21 cellular contexts compared by ENCODE assay signal in genomic region chr12:16560273-16560672, GRCh38. TPM values are rescaled to one million over a fixed set of nuclear protein-coding genes. Genes with fewer than 3 reads are reported as not detected.
"Had no signal": no experiment of that assay in that cellular context is flagged by ENCODE, and none has a peak within 500 bp of the region (broad histone marks: within the 10 kb centered on the region; RNA-seq: fewer than 3 reads in every experiment).

No MANE protein-coding gene starts in this region.

- H3K4me1 ChIP-seq: adrenal gland had no signal

- DNase-seq: activated CD4-positive, alpha-beta T cell treated with anti-CD3 and anti-CD28 coated beads for 4 hours; activated CD8-positive, alpha-beta memory T cell treated with anti-CD3 and anti-CD28 coated beads, Interleukin-2, amount 50 U/mL, for 4 hours; activated CD8-positive, alpha-beta T cell treated with anti-CD3 and anti-CD28 coated beads for 36 hours; activated naive CD4-positive, alpha-beta T cell treated with anti-CD3 and anti-CD28 coated beads, Interleukin-2, amount 50 U/mL, for 16 hours; activated naive CD8-positive, alpha-beta T cell treated with anti-CD3 and anti-CD28 coated beads, Interleukin-2, amount 10 ng/mL, durations not matched to agents 7 days and 5 days; adrenal gland; anterior cingulate cortex; cerebellar nuclear complex; Karpas-422; NCI-H1105 treated with DMSO at 0.1 percent for 48 hours; NCI-H1930; NCI-H446; NCI-H524; NCI-H82; PC-9; SIG-M5; T-helper 2 cell; T1000; WERI-Rb-1 had no signal

- H3K4me2 ChIP-seq: PC-9 had no signal

- H3K27me3 ChIP-seq: adrenal gland had no signal

- H2AFZ ChIP-seq: PC-9 had no signal

- FAIRE-seq: colon, K562 had no signal

- H3K4me3 ChIP-seq: adrenal gland, K562, PC-9 had no signal

- H3K36me3 ChIP-seq: adrenal gland had no signal

- H3K27ac ChIP-seq: adrenal gland, PC-9, WERI-Rb-1 had no signal

RNA-seq across cellular contexts. Expression of gene LMO3, which starts 45.7 kb away (rescaled TPM):
- total RNA-seq: activated CD8-positive, alpha-beta T cell treated with anti-CD3 and anti-CD28 coated beads for 36 hours; activated naive CD8-positive, alpha-beta T cell treated with anti-CD3 and anti-CD28 coated beads, Interleukin-2, amount 10 ng/mL, durations not matched to agents 7 days and 5 days; PC-9 had no signal
